In the genomic region with DNA sequence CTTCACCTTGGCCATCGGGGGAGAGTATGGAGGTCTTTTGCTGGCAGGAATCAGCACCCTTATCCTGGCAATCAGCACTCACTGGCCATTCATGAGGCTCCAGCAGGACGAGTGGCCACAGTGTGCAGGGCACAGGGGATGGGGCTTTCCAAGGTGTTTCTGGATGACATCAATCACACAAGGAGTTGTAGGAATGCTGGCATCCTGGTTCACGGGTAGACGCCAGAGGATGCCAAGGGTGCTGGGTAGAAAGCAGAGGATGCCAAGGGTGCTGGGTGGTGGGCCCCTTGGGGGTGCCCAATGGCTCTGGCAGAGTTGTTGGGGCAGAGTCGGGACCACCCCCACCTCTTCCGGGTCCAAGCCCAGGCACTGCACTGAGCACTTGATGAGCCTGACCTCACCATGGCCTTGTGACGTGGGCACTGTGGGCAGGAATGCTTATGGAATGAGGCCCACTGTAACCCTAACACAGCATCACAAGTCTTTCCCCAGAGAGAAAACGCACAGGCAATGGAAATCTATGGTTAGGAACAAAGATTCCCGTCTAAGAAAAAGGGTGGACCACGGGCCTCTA, we compare ENCODE assay signal across 21 cellular contexts. TPM values are rescaled to one million over a fixed set of nuclear protein-coding genes. Genes with fewer than 3 reads are reported as not detected.
DNase-seq lines count a peak whose midpoint lies in the region; ATAC-seq and TF ChIP-seq lines count a peak whose summit lies in the region.
"Had no signal": no experiment of that assay in that cellular context is flagged by ENCODE, and none has a peak within 500 bp of the region (broad histone marks: within the 10 kb centered on the region; RNA-seq: fewer than 3 reads in every experiment).

No MANE protein-coding gene starts in this region.

- H3K36me3 ChIP-seq in IMR-90 (ENCODE audit: control insufficient read depth, insufficient read depth, low read length) (no peaks in the 10 kb centered on the region), neuronal stem cell (replicated peaks in 1 of 2; ENCODE audit: control insufficient read depth in 2 of 2, insufficient read depth in 2 of 2, low read length in 2 of 2) (peaks cover 0 to 2% of the 10 kb centered on the region in 2 donors), stomach (no peaks in the 10 kb centered on the region)
- H3K36me3 ChIP-seq: HAP-1 had no signal

- H3K4me1 ChIP-seq in IMR-90 (ENCODE audit: control insufficient read depth, insufficient read depth, low read length) (no peaks in the 10 kb centered on the region), neuronal stem cell (ENCODE audit: control insufficient read depth in 2 of 2, insufficient read depth in 1 of 2, low read depth in 1 of 2, low read length in 2 of 2) (peaks cover 0 to 2% of the 10 kb centered on the region in 2 donors), stomach (no peaks in the 10 kb centered on the region)
- H3K4me1 ChIP-seq: HAP-1 had no signal

- in situ Hi-C loops in IMR-90 (cut with MboI; ENCODE audit: low sequenced_read_pairs), result no loop called here

- H2BK5ac ChIP-seq in IMR-90 (ENCODE audit: low read depth, low read length, poor library complexity, severe bottlenecking) (no peak overlapping the region), neuronal stem cell (ENCODE audit: low read length) (no peak overlapping the region)

- H2AK5ac ChIP-seq in IMR-90 (ENCODE audit: low read depth, low read length), result no peak overlapping the region
- no peak overlapping the region for H2AK5ac ChIP-seq in neuronal stem cell (ENCODE audit: low read depth, low read length)

- TF ChIP-seq CTCF in IMR-90 (conservative IDR thresholded peaks at IDR 0.05; ENCODE audit: low read depth, low read length) (no peak), coronary artery (IDR thresholded peaks at IDR 0.05) (no peak), stomach (IDR thresholded peaks at IDR 0.05) (no peak)

- no peak overlapping the region for H2BK120ac ChIP-seq in IMR-90 (ENCODE audit: low read depth, low read length)
- no peak overlapping the region for H2BK120ac ChIP-seq in neuronal stem cell (ENCODE audit: low read depth, low read length)

- H3K4me3 ChIP-seq in IMR-90 (ENCODE audit: insufficient read depth, low read depth, low read length) (no peak overlapping the region), coronary artery (no peak overlapping the region), neuronal stem cell (ENCODE audit: low read length in 2 of 2) (no peak overlapping the region), stomach (no peak overlapping the region)
- H3K4me3 ChIP-seq: BLaER1, GM23338, HAP-1 had no signal

- no peak for ATAC-seq in IMR-90 (ENCODE audit: low read depth)
- ATAC-seq: CD8-positive, alpha-beta T cell; GM23338 had no signal

- no peak for TF ChIP-seq EP300 in stomach (IDR thresholded peaks at IDR 0.05)

- H2BK12ac ChIP-seq in neuronal stem cell (ENCODE audit: low read length), result no peak overlapping the region

- H4K20me1 ChIP-seq in IMR-90 (ENCODE audit: insufficient read depth, low read length), result no peaks in the 10 kb centered on the region
- H4K20me1 ChIP-seq: BLaER1 had no signal

- H3K4me1 Mint-ChIP-seq in activated naive CD8-positive, alpha-beta T cell treated with anti-CD3 and anti-CD28 coated beads for 36 hours, result no peaks in the 10 kb centered on the region
- H3K4me1 Mint-ChIP-seq: GM23338 had no signal

- H3K27ac ChIP-seq in IMR-90 (ENCODE audit: insufficient read depth, low read length) (no peak overlapping the region), coronary artery (no peak overlapping the region), neuronal stem cell (replicated peaks; ENCODE audit: low read length) (no peak overlapping the region), stomach (no peak overlapping the region)
- H3K27ac ChIP-seq: BLaER1 had no signal

- peaks cover 2% of the 10 kb centered on the region; the same call in 1 of the 2 replicates for H3K9me3 ChIP-seq in IMR-90 (ENCODE audit: control insufficient read depth, insufficient read depth, low read length)
- H3K9me3 ChIP-seq in neuronal stem cell (replicated peaks in 1 of 2; ENCODE audit: control insufficient read depth in 2 of 2, insufficient read depth in 1 of 2, low read depth in 1 of 2, low read length in 2 of 2), result peaks cover 0 to 12% of the 10 kb centered on the region in 2 donors
- peaks cover 0 to 7% (median 0%) of the 10 kb centered on the region in 4 donors for H3K9me3 ChIP-seq in stomach

- peak overlapping the region; percentile 43 for H2AFZ ChIP-seq in IMR-90 (replicated peaks; ENCODE audit: low read length, poor library complexity)
- H2AFZ ChIP-seq in neuronal stem cell (ENCODE audit: low read length), result no peak overlapping the region
- H2AFZ ChIP-seq: GM23338 had no signal

- H3K9me1 ChIP-seq in IMR-90 (ENCODE audit: insufficient read depth, low read length), result no peaks in the 10 kb centered on the region

- H3K27me3 ChIP-seq in IMR-90 (ENCODE audit: control insufficient read depth, insufficient read depth, low read length) (peaks cover 3% of the 10 kb centered on the region; the same call in 1 of the 2 replicates), neuronal stem cell (ENCODE audit: control insufficient read depth in 3 of 3, insufficient read depth in 3 of 3, low read depth in 1 of 3, low read length in 3 of 3) (no peaks in the 10 kb centered on the region), stomach (no peaks in the 10 kb centered on the region)
- H3K27me3 ChIP-seq: BLaER1 had no signal

- H3K9ac ChIP-seq in IMR-90 (ENCODE audit: low read depth, low read length) (no peak overlapping the region), neuronal stem cell (ENCODE audit: low read depth, low read length, poor library complexity) (no peak overlapping the region)
- H3K9ac ChIP-seq: BLaER1 had no signal

- peaks cover 3% of the 10 kb centered on the region for H3K36me3 Mint-ChIP-seq in activated naive CD8-positive, alpha-beta T cell treated with anti-CD3 and anti-CD28 coated beads for 36 hours
- H3K36me3 Mint-ChIP-seq: CD8-positive, alpha-beta T cell had no signal

- H2BK20ac ChIP-seq in IMR-90 (ENCODE audit: low read depth, low read length), result no peak overlapping the region

- no peak overlapping the region for H4K5ac ChIP-seq in IMR-90 (ENCODE audit: low read depth, low read length)

- WGBS in IMR-90 (ENCODE audit: extremely low coverage in 2 of 2, insufficient read length in 1 of 2), 2 experiments, result 59% methylated on average over 2 of the region's 10 CpGs; no CpG with 5 or more reads in 1 of the 2 experiments
- no CpG with 5 or more reads among the region's 10 CpGs for WGBS in neuronal stem cell (ENCODE audit: extremely low coverage in 2 of 2, insufficient read length in 2 of 2, insufficient replicate concordance in 1 of 2), 2 donors
- 71 to 80% (median 75%) methylated on average over 9 to 10 of the region's 10 CpGs for WGBS in stomach, 5 donors

- H3K79me1 ChIP-seq in IMR-90 (ENCODE audit: low read depth in 1 of 2, low read length in 2 of 2), result no peaks in the 10 kb centered on the region
- no peaks in the 10 kb centered on the region for H3K79me1 ChIP-seq in neuronal stem cell (ENCODE audit: low read depth, low read length)

- H3K9me3 Mint-ChIP-seq in activated naive CD8-positive, alpha-beta T cell treated with anti-CD3 and anti-CD28 coated beads for 36 hours, result peaks cover 4% of the 10 kb centered on the region

- POLR2A ChIA-PET in IMR-90 (lab: Charles Lee; ENCODE audit: unreplicated experiment), result no interaction called here

- H3K4me2 ChIP-seq in IMR-90 (ENCODE audit: low read depth, low read length) (no peak overlapping the region), neuronal stem cell (ENCODE audit: insufficient read depth, low read length, poor library complexity, severe bottlenecking) (no peak overlapping the region)
- H3K4me2 ChIP-seq: BLaER1, GM23338 had no signal

- H3K4me3 Mint-ChIP-seq in activated naive CD8-positive, alpha-beta T cell treated with anti-CD3 and anti-CD28 coated beads for 36 hours, result no peak overlapping the region
- H3K4me3 Mint-ChIP-seq: CD8-positive, alpha-beta T cell; GM23338 had no signal

- H3K14ac ChIP-seq in IMR-90 (replicated peaks; ENCODE audit: low read depth, low read length) (no peak overlapping the region), neuronal stem cell (ENCODE audit: low read length) (no peak overlapping the region)

- H4K91ac ChIP-seq in IMR-90 (ENCODE audit: insufficient read depth, low read depth, low read length) (no peak overlapping the region), neuronal stem cell (ENCODE audit: low read depth, low read length, poor library complexity) (no peak overlapping the region)

- no TSS peak for BruUV-seq in IMR-90 (replicated peaks; lab: Mats Ljungman, UMichigan)

- no peak overlapping the region for H3K27ac Mint-ChIP-seq in activated naive CD8-positive, alpha-beta T cell treated with anti-CD3 and anti-CD28 coated beads for 36 hours
- H3K27ac Mint-ChIP-seq: CD8-positive, alpha-beta T cell; GM23338 had no signal

- TF ChIP-seq RAD21 in IMR-90 (IDR thresholded peaks at IDR 0.05; ENCODE audit: low read length), result no peak

- no peak overlapping the region for H4K8ac ChIP-seq in IMR-90 (ENCODE audit: low read depth in 2 of 2, low read length in 2 of 2)
- H4K8ac ChIP-seq in neuronal stem cell (ENCODE audit: low read depth, low read length), result no peak overlapping the region

- no peak overlapping the region for H2BK15ac ChIP-seq in IMR-90 (ENCODE audit: low read depth, low read length)
- no peak overlapping the region for H2BK15ac ChIP-seq in neuronal stem cell (ENCODE audit: low read length)

- H3K4ac ChIP-seq in IMR-90 (ENCODE audit: low read depth, low read length) (no peak overlapping the region), neuronal stem cell (ENCODE audit: low read length) (no peak overlapping the region)

- CTCF ChIA-PET in IMR-90 (lab: Yijun Ruan, JAX), result interaction anchor here (0.5 to 2.0 kb wide), 2 partner anchors 24 to 53 kb away, joined by 5 read pairs; no protein-coding TSS in a partner anchor

- no peak overlapping the region for H3K56ac ChIP-seq in IMR-90 (ENCODE audit: extremely low read depth, insufficient read depth, low read length)

- intact Hi-C loops in IMR-90 (cut with micrococcal nuclease), result no loop called here
- intact Hi-C loops in stomach (cut with DNase I; ENCODE audit: low total_unique reads), result no loop called here

- H3K18ac ChIP-seq in IMR-90 (ENCODE audit: low read depth, low read length) (no peak overlapping the region), neuronal stem cell (ENCODE audit: low read length) (peak overlapping the region; percentile 48)

- no peak overlapping the region for H2AK9ac ChIP-seq in IMR-90 (replicated peaks; ENCODE audit: low read depth, low read length, poor library complexity)

- H3K23ac ChIP-seq in IMR-90 (ENCODE audit: low read depth, low read length) (no peak overlapping the region), neuronal stem cell (ENCODE audit: low read depth, low read length, poor library complexity) (no peak overlapping the region)

- TF ChIP-seq POLR2A in IMR-90 (IDR thresholded peaks at IDR 0.05; ENCODE audit: low read depth, low read length), result no peak
- no peak for TF ChIP-seq POLR2A in stomach (IDR thresholded peaks at IDR 0.05)

- dilution Hi-C loops in IMR-90 (cut with HindIII; ENCODE audit: low sequenced_read_pairs, unreplicated experiment), result no loop called here

- DNase-seq in AG20443 (ENCODE audit: low spot score), result peak; percentile 3
- no peak for DNase-seq in IMR-90
- DNase-seq in coronary artery (ENCODE audit: low spot score), result peak; percentile 69
- DNase-seq in neuronal stem cell (ENCODE audit: low spot score), result no peak
- DNase-seq in stomach, result no peak
- DNase-seq in CD1c-positive myeloid dendritic cell (ENCODE audit: extremely low spot score), result no peak
- DNase-seq in activated naive CD8-positive, alpha-beta T cell treated with anti-CD3 and anti-CD28 coated beads for 36 hours, result no peak
- DNase-seq in T-helper 2 cell, result no peak
- DNase-seq: CD8-positive, alpha-beta T cell; DND-41; KBM-7; NCI-H1092; NCI-H1436; NCI-H187 treated with DMSO at 0.1 percent for 48 hours; NCI-H2107; NCI-H446 treated with DMSO at 0.1 percent for 48 hours; NCI-H526 treated with DMSO at 0.1 percent for 48 hours; OCI-M1 had no signal

- H3K27me3 Mint-ChIP-seq in activated naive CD8-positive, alpha-beta T cell treated with anti-CD3 and anti-CD28 coated beads for 36 hours, result no peaks in the 10 kb centered on the region

RNA-seq across cellular contexts. Expression of a gene that starts 29.1 kb away (rescaled TPM):
- total RNA-seq in IMR-90 (2012; rRNA removed) (under 0.01 TPM in 2 replicates), stomach (1 to 10 TPM in 2 of 5 donors, not detected in 3; 1.2 to 2.0 TPM)
- polyA plus RNA-seq in IMR-90 (2012; rRNA removed) (0.67 and 0.75 TPM in 2 replicates), stomach (1 to 10 TPM; 1.4 to 9.9 (median 4.0) TPM)
- 0.27 and 0.51 TPM in 2 replicates for polyA plus RNA-seq in IMR-90 (2012; cell fraction: cytosol; rRNA removed)
- polyA plus RNA-seq in IMR-90 (2012; cell fraction: nucleus; rRNA removed; ENCODE audit: low replicate concordance), result 5.5 and 8.5 TPM in 2 replicates
- 3.7 TPM for polyA plus RNA-seq in neuronal stem cell (2013, experiment 1 of 2)
- polyA plus RNA-seq in neuronal stem cell (2013, experiment 2 of 2), result 4.0 TPM
- 1 to 10 TPM; 2.3 to 2.8 TPM for total RNA-seq in activated naive CD8-positive, alpha-beta T cell treated with anti-CD3 and anti-CD28 coated beads for 36 hours

RNA-seq across cellular contexts. Expression of a gene that starts 30.2 kb away (rescaled TPM):
- total RNA-seq in IMR-90 (2012; rRNA removed) (12.2 and 13.1 TPM in 2 replicates), stomach (100 to 1,000 TPM in 1 of 5 donors, 10 to 100 TPM in 4; 29.4 to 242 (median 65.2) TPM)
- polyA plus RNA-seq in IMR-90 (2012; rRNA removed) (36.9 and 37.2 TPM in 2 replicates), stomach (10 to 100 TPM; 20.5 to 45.8 (median 32.8) TPM)
- 33.9 and 37.7 TPM in 2 replicates for polyA plus RNA-seq in IMR-90 (2012; cell fraction: cytosol; rRNA removed)
- polyA plus RNA-seq in IMR-90 (2012; cell fraction: nucleus; rRNA removed; ENCODE audit: low replicate concordance), result 160 and 211 TPM in 2 replicates
- 48.3 TPM for polyA plus RNA-seq in neuronal stem cell (2013, experiment 1 of 2)
- 47.0 TPM for polyA plus RNA-seq in neuronal stem cell (2013, experiment 2 of 2)
- total RNA-seq in activated naive CD8-positive, alpha-beta T cell treated with anti-CD3 and anti-CD28 coated beads for 36 hours, result 10 to 100 TPM; 50.3 to 51.9 TPM

Comparison
In these comparisons a context has a peak if more than half of its experiments do, and no peak if none do; other contexts are left out.
1. DNase-seq: peak in AG20443 (single experiment) and coronary artery (single experiment); none in IMR-90 (single experiment), neuronal stem cell (single experiment), stomach (single experiment), CD1c-positive myeloid dendritic cell (single experiment), activated naive CD8-positive, alpha-beta T cell treated with anti-CD3 and anti-CD28 coated beads for 36 hours (single experiment) and T-helper 2 cell (0 of 5).